7 cellular contexts compared by ENCODE assay signal in genomic region chr13:75704942-75705320, GRCh38.
DNase-seq lines count a peak whose midpoint lies in the region; ATAC-seq and TF ChIP-seq lines count a peak whose summit lies in the region.

No MANE protein-coding gene starts in this region.

- H3K4me3 ChIP-seq in HCT116 (replicated peaks in 1 of 2; ENCODE audit: low read depth in 1 of 2, low read length in 2 of 2) (peak overlapping the region; percentile 1 to 52; a peak in 3 of 4 replicates), stomach (no peak overlapping the region)

- no peak overlapping the region for H2AFZ ChIP-seq in HCT116 (ENCODE audit: low read depth, low read length, poor library complexity, severe bottlenecking)

- DNase-seq in HCT116 (ENCODE audit: low read depth, low spot score) (peak; percentile 84), RWPE1 (ENCODE audit: low spot score) (peak; percentile 72), foreskin keratinocyte (peak; percentile 70 to 81), stomach (peak; percentile 77), foreskin melanocyte (no peak)
- no peak for DNase-seq in activated effector memory CD4-positive, alpha-beta T cell treated with anti-CD3 and anti-CD28 coated beads, Interleukin-2, amount 50 U/mL, for 16 hours
- no peak for DNase-seq in NK-92 treated with Interleukin-12 subunit alpha and Interleukin-12 subunit beta, amount 100 ng/mL, for 24 hours (lab: John Stamatoyannopoulos, UW)

- peak overlapping the region; percentile 82 for H3K27ac ChIP-seq in HCT116 (ENCODE audit: low read depth, low read length)
- H3K27ac ChIP-seq in RWPE1: peak overlapping the region; percentile 70
- peak overlapping the region; percentile 99 for H3K27ac ChIP-seq in foreskin keratinocyte
- peak overlapping the region; percentile 52 to 92 (median 81) for H3K27ac ChIP-seq in stomach

- H3K4me1 ChIP-seq in HCT116 (ENCODE audit: control insufficient read depth in 1 of 2, insufficient read depth in 2 of 2, low read length in 2 of 2): peaks cover 27 to 35% of the 10 kb centered on the region in 2 experiments
- peaks cover 9% of the 10 kb centered on the region for H3K4me1 ChIP-seq in foreskin keratinocyte
- peaks cover 0 to 16% (median 0%) of the 10 kb centered on the region in 4 donors for H3K4me1 ChIP-seq in stomach

- TF ChIP-seq EP300 in stomach (IDR thresholded peaks at IDR 0.05): no peak

- POLR2A ChIA-PET in HCT116 (lab: Charles Lee): interaction anchor here (0.7 to 1.3 kb wide), 3 partner anchors 9 to 21 kb away, joined by 4 read pairs; no protein-coding TSS in a partner anchor
- POLR2A ChIA-PET in RWPE1 (lab: Yijun Ruan, JAX; ENCODE audit: low non-redundant PET): interaction anchor here (0.6 kb wide), 2 partner anchors 20 to 1265 kb away, joined by 4 to 6 read pairs; no protein-coding TSS in a partner anchor

- CTCF ChIA-PET in HCT116 (lab: Charles Lee): interaction anchor here (0.9 to 3.3 kb wide), 5 partner anchors 9 to 96 kb away, joined by 3 to 34 read pairs (median 5); no protein-coding TSS in a partner anchor
- CTCF ChIA-PET in RWPE1 (lab: Yijun Ruan, JAX): interaction anchor here (0.8 to 2.8 kb wide), 4 partner anchors 9 to 307 kb away, joined by 4 to 19 read pairs (median 8); no protein-coding TSS in a partner anchor

- peak overlapping the region; percentile 71 for H3K9ac ChIP-seq in HCT116 (ENCODE audit: low read length)

- 30 to 61% (median 33%) methylated on average over 10 of the region's 10 CpGs for WGBS in stomach, 5 donors

- TF ChIP-seq RAD21 in HCT116 (IDR thresholded peaks at IDR 0.05; ENCODE audit: low read depth): peak; percentile 49

- ATAC-seq in HCT116: peak; percentile 95
- ATAC-seq in foreskin keratinocyte: peak; percentile 96

- no TSS peak for BruUV-seq in HCT116 (replicated peaks; lab: Mats Ljungman, UMichigan)

- H3K79me2 ChIP-seq in HCT116 (ENCODE audit: insufficient read depth, low read length): no peaks in the 10 kb centered on the region

- H3K4me2 ChIP-seq in HCT116 (ENCODE audit: low read length): peak overlapping the region; percentile 89

- no peaks in the 10 kb centered on the region; the same call in 1 of the 2 replicates for H3K9me2 ChIP-seq in HCT116 (ENCODE audit: insufficient read depth)

- H3K36me3 ChIP-seq in HCT116 (ENCODE audit: control insufficient read depth in 1 of 2, insufficient read depth in 2 of 2, low read length in 2 of 2) (no peaks in the 10 kb centered on the region), stomach (no peaks in the 10 kb centered on the region)

- H3K9me3 ChIP-seq in HCT116 (ENCODE audit: control insufficient read depth in 1 of 2, insufficient read depth in 1 of 2, low read depth in 1 of 2, low read length in 2 of 2): no peaks in the 10 kb centered on the region
- H3K9me3 ChIP-seq in stomach: no peaks in the 10 kb centered on the region

- no peaks in the 10 kb centered on the region for H4K20me1 ChIP-seq in HCT116 (ENCODE audit: insufficient read depth)

- RAD21 ChIA-PET in HCT116 (lab: Charles Lee; ENCODE audit: low non-redundant PET in 1 of 2, low total read pairs in 2 of 2, uncharacterized antibody in 2 of 2, unreplicated experiment in 2 of 2): interaction anchor here in 1 of 2 experiments (0.6 kb wide), 1 partner anchor 1706 kb away, joined by 3 read pairs; no protein-coding TSS in a partner anchor

- intact Hi-C loops in HCT116 (cut with micrococcal nuclease): no loop called here
- intact Hi-C loops in stomach (cut with DNase I; ENCODE audit: low total_unique reads): no loop called here

- TF ChIP-seq CTCF in HCT116 (IDR thresholded peaks at IDR 0.05 in 2 of 3, conservative IDR thresholded peaks at IDR 0.05 in 1 of 3; ENCODE audit: borderline replicate concordance in 1 of 3, insufficient read depth in 1 of 3, low read depth in 2 of 3, low read length in 2 of 3): peak in 1 of 3 experiments; percentile 33; a peak in 2 of 6 replicates
- TF ChIP-seq CTCF in RWPE1 (conservative IDR thresholded peaks at IDR 0.05; ENCODE audit: low read depth): no peak
- peak; percentile 68 for TF ChIP-seq CTCF in foreskin keratinocyte (conservative IDR thresholded peaks at IDR 0.05)
- TF ChIP-seq CTCF in stomach (IDR thresholded peaks at IDR 0.05): no peak

- TF ChIP-seq POLR2A in HCT116 (IDR thresholded peaks at IDR 0.05; ENCODE audit: borderline replicate concordance, extremely low read depth, insufficient read depth, insufficient read length) (no peak), stomach (IDR thresholded peaks at IDR 0.05) (no peak)

- H3K27me3 ChIP-seq in HCT116 (ENCODE audit: insufficient read depth, low read length) (no peaks in the 10 kb centered on the region), foreskin keratinocyte (no peaks in the 10 kb centered on the region), stomach (no peaks in the 10 kb centered on the region)

TF ChIP-seq in HCT116, 20 proteins besides CTCF, POLR2A, EP300 and RAD21:
- TF ChIP-seq CEBPB (IDR thresholded peaks at IDR 0.05; ENCODE audit: low read depth) (no peak), SRF (IDR thresholded peaks at IDR 0.05; ENCODE audit: low read depth) (no peak), TCF7L2 (IDR thresholded peaks at IDR 0.05; ENCODE audit: borderline replicate concordance, extremely low read depth, insufficient read depth, insufficient read length) (no peak), SP1 (IDR thresholded peaks at IDR 0.05; ENCODE audit: low read depth) (peak; percentile 61), CBX3 (IDR thresholded peaks at IDR 0.05; ENCODE audit: low read depth) (no peak), EZH2phosphoT487 (IDR thresholded peaks at IDR 0.05; ENCODE audit: borderline replicate concordance) (no peak), SIN3A (IDR thresholded peaks at IDR 0.05; ENCODE audit: low read depth) (peak; percentile 28; the same call in 1 of the 2 replicates), JUND (IDR thresholded peaks at IDR 0.05) (peak; percentile 27; the same call in 1 of the 2 replicates), ZFX (IDR thresholded peaks at IDR 0.05) (no peak), ZNF274 (IDR thresholded peaks at IDR 0.05; ENCODE audit: low read depth, low read length) (no peak), ZBTB33 (IDR thresholded peaks at IDR 0.05; ENCODE audit: extremely low read depth, insufficient replicate concordance, low read length) (no peak), YY1 (IDR thresholded peaks at IDR 0.05; ENCODE audit: extremely low read depth, insufficient replicate concordance, low read depth, low read length) (no peak), ELF1 (IDR thresholded peaks at IDR 0.05; ENCODE audit: borderline replicate concordance, low read depth) (no peak), EGR1 (IDR thresholded peaks at IDR 0.05; ENCODE audit: low read depth) (no peak), POLR2AphosphoS5 (IDR thresholded peaks at IDR 0.05; ENCODE audit: low read depth, low read length) (no peak; the same call in 1 of the 2 replicates), FOSL1 (IDR thresholded peaks at IDR 0.05; ENCODE audit: low read depth) (no peak), EZH2 (IDR thresholded peaks at IDR 0.05) (no peak)
- TF ChIP-seq, protein P1, sequence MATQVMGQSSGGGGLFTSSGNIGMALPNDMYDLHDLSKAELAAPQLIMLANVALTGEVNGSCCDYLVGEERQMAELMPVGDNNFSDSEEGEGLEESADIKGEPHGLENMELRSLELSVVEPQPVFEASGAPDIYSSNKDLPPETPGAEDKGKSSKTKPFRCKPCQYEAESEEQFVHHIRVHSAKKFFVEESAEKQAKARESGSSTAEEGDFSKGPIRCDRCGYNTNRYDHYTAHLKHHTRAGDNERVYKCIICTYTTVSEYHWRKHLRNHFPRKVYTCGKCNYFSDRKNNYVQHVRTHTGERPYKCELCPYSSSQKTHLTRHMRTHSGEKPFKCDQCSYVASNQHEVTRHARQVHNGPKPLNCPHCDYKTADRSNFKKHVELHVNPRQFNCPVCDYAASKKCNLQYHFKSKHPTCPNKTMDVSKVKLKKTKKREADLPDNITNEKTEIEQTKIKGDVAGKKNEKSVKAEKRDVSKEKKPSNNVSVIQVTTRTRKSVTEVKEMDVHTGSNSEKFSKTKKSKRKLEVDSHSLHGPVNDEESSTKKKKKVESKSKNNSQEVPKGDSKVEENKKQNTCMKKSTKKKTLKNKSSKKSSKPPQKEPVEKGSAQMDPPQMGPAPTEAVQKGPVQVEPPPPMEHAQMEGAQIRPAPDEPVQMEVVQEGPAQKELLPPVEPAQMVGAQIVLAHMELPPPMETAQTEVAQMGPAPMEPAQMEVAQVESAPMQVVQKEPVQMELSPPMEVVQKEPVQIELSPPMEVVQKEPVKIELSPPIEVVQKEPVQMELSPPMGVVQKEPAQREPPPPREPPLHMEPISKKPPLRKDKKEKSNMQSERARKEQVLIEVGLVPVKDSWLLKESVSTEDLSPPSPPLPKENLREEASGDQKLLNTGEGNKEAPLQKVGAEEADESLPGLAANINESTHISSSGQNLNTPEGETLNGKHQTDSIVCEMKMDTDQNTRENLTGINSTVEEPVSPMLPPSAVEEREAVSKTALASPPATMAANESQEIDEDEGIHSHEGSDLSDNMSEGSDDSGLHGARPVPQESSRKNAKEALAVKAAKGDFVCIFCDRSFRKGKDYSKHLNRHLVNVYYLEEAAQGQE (IDR thresholded peaks at IDR 0.05; ENCODE audit: low read depth): no peak
- TF ChIP-seq, protein P2, sequence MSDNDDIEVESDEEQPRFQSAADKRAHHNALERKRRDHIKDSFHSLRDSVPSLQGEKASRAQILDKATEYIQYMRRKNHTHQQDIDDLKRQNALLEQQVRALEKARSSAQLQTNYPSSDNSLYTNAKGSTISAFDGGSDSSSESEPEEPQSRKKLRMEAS (IDR thresholded peaks at IDR 0.05): peak; percentile 30
- TF ChIP-seq, protein P3, sequence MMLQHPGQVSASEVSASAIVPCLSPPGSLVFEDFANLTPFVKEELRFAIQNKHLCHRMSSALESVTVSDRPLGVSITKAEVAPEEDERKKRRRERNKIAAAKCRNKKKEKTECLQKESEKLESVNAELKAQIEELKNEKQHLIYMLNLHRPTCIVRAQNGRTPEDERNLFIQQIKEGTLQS (IDR thresholded peaks at IDR 0.05): no peak
TF ChIP-seq in HCT116: peak in this region for 4.

Comparison
In these comparisons a context has a peak if more than half of its experiments do, and no peak if none do; other contexts are left out.
1. DNase-seq: peak in HCT116 (single experiment), RWPE1 (single experiment), foreskin keratinocyte (2 of 2) and stomach (single experiment); none in activated effector memory CD4-positive, alpha-beta T cell treated with anti-CD3 and anti-CD28 coated beads, Interleukin-2, amount 50 U/mL, for 16 hours (single experiment), foreskin melanocyte (single experiment) and NK-92 treated with Interleukin-12 subunit alpha and Interleukin-12 subunit beta, amount 100 ng/mL, for 24 hours (single experiment).
2. H3K4me3 ChIP-seq: peak in HCT116 (2 of 2); none in stomach (0 of 4).
3. Peak in every context shown above with its lines, with median percentiles within 50 percentile points of each other: H3K27ac ChIP-seq.